Comparison of ENCODE assay signal across 27 cellular contexts in genomic region chr14:32044454-32044853, GRCh38.
"Had no signal": no experiment of that assay in that cellular context is flagged by ENCODE, and none has a peak within 500 bp of the region (broad histone marks: within the 10 kb centered on the region; RNA-seq: fewer than 3 reads in every experiment).

No MANE protein-coding gene starts in this region.

- ATAC-seq: activated CD4-positive, CD25-positive, alpha-beta regulatory T cell treated with anti-CD3 and anti-CD28 coated beads, Interleukin-2, amount 50 U/mL, for 24 hours; activated naive CD8-positive, alpha-beta T cell treated with anti-CD3 and anti-CD28 coated beads, Interleukin-2, amount 50 U/mL, for 24 hours; activated T-cell treated with anti-CD3 and anti-CD28 coated beads, Interleukin-2, amount 50 U/mL, for 4 hours; activated T-helper 17 cell treated with anti-CD3 and anti-CD28 coated beads, Interleukin-2, amount 50 U/mL, for 72 hours; esophagus mucosa; left lobe of liver; lower lobe of right lung; naive thymus-derived CD8-positive, alpha-beta T cell had no signal

- H3K4me1 Mint-ChIP-seq: activated naive CD4-positive, alpha-beta T cell treated with anti-CD3 and anti-CD28 coated beads, Interleukin-2, amount 50 U/mL, for 24 hours; activated T-helper 17 cell treated with anti-CD3 and anti-CD28 coated beads, Interleukin-2, amount 50 U/mL, for 72 hours; neural progenitor cell had no signal

- H3K27ac ChIP-seq: heart left ventricle, lower lobe of right lung, neural progenitor cell, right atrium auricular region, WERI-Rb-1 had no signal

- H3K9me3 Mint-ChIP-seq: activated CD4-positive, alpha-beta memory T cell treated with anti-CD3 and anti-CD28 coated beads for 36 hours; activated CD4-positive, alpha-beta T cell treated with anti-CD3 and anti-CD28 coated beads, Interleukin-2, amount 10 ng/mL, durations not matched to agents 24 days and 14 days; activated naive CD4-positive, alpha-beta T cell treated with anti-CD3 and anti-CD28 coated beads, Interleukin-2, amount 50 U/mL, for 24 hours; activated naive CD8-positive, alpha-beta T cell treated with anti-CD3 and anti-CD28 coated beads, Interleukin-2, amount 50 U/mL, for 24 hours; activated T-cell treated with anti-CD3 and anti-CD28 coated beads, Interleukin-2, amount 50 U/mL, for 4 hours; activated T-helper 17 cell treated with anti-CD3 and anti-CD28 coated beads, Interleukin-2, amount 50 U/mL, for 72 hours; dendritic cell treated with granulocyte-macrophage colony-stimulating factor and Interleukin-4, amounts not matched to agents 40 ng/mL and 50 ng/mL, for 4 days; endodermal cell; neural progenitor cell had no signal

- H3K4me1 ChIP-seq: breast epithelium, lower lobe of right lung, neural progenitor cell had no signal

- H3K4me3 Mint-ChIP-seq: activated CD4-positive, alpha-beta memory T cell treated with anti-CD3 and anti-CD28 coated beads for 36 hours; activated CD4-positive, alpha-beta T cell treated with anti-CD3 and anti-CD28 coated beads, Interleukin-2, amount 10 ng/mL, durations not matched to agents 24 days and 14 days; activated naive CD4-positive, alpha-beta T cell treated with anti-CD3 and anti-CD28 coated beads, Interleukin-2, amount 50 U/mL, for 24 hours; activated naive CD8-positive, alpha-beta T cell treated with anti-CD3 and anti-CD28 coated beads, Interleukin-2, amount 50 U/mL, for 24 hours; activated T-cell treated with anti-CD3 and anti-CD28 coated beads, Interleukin-2, amount 50 U/mL, for 4 hours; activated T-helper 17 cell treated with anti-CD3 and anti-CD28 coated beads, Interleukin-2, amount 50 U/mL, for 72 hours; dendritic cell treated with granulocyte-macrophage colony-stimulating factor and Interleukin-4, amounts not matched to agents 40 ng/mL and 50 ng/mL, for 4 days; endodermal cell; naive thymus-derived CD8-positive, alpha-beta T cell; neural progenitor cell had no signal

- DNase-seq: activated CD4-positive, alpha-beta memory T cell treated with anti-CD3 and anti-CD28 coated beads for 36 hours; activated CD4-positive, alpha-beta T cell treated with anti-CD3 and anti-CD28 coated beads, Interleukin-2, amount 10 ng/mL, durations not matched to agents 24 days and 14 days; activated gamma-delta T cell treated with Interleukin-2 at 50 U/mL for 16 hours; activated naive CD8-positive, alpha-beta T cell treated with anti-CD3 and anti-CD28 coated beads, Interleukin-2, amount 50 U/mL, for 24 hours; activated T-cell treated with anti-CD3 and anti-CD28 coated beads, Interleukin-2, amount 50 U/mL, for 4 hours; central memory CD4-positive, alpha-beta T cell; endodermal cell; foreskin fibroblast; heart left ventricle; kidney glomerular epithelial cell; lower lobe of right lung; mesenchymal stem cell; naive thymus-derived CD8-positive, alpha-beta T cell; occipital lobe; stimulated activated naive CD4-positive, alpha-beta T cell treated with Interleukin-2 at 50 U/mL for 16 hours; T-helper 9 cell; WERI-Rb-1 had no signal

- H3K36me3 ChIP-seq: breast epithelium, heart left ventricle, lower lobe of right lung, neural progenitor cell, right atrium auricular region, tibial nerve, WERI-Rb-1 had no signal

- H3K36me3 Mint-ChIP-seq: activated CD4-positive, alpha-beta memory T cell treated with anti-CD3 and anti-CD28 coated beads for 36 hours; activated naive CD4-positive, alpha-beta T cell treated with anti-CD3 and anti-CD28 coated beads, Interleukin-2, amount 50 U/mL, for 24 hours; naive thymus-derived CD8-positive, alpha-beta T cell; neural progenitor cell had no signal

- H3K9me3 ChIP-seq: breast epithelium, lower lobe of right lung, right atrium auricular region, tibial nerve had no signal

- H3K27ac Mint-ChIP-seq: activated CD4-positive, alpha-beta memory T cell treated with anti-CD3 and anti-CD28 coated beads for 36 hours; activated CD4-positive, alpha-beta T cell treated with anti-CD3 and anti-CD28 coated beads, Interleukin-2, amount 10 ng/mL, durations not matched to agents 24 days and 14 days; activated naive CD4-positive, alpha-beta T cell treated with anti-CD3 and anti-CD28 coated beads, Interleukin-2, amount 50 U/mL, for 24 hours; activated naive CD8-positive, alpha-beta T cell treated with anti-CD3 and anti-CD28 coated beads, Interleukin-2, amount 50 U/mL, for 24 hours; activated T-helper 17 cell treated with anti-CD3 and anti-CD28 coated beads, Interleukin-2, amount 50 U/mL, for 72 hours; dendritic cell treated with granulocyte-macrophage colony-stimulating factor and Interleukin-4, amounts not matched to agents 40 ng/mL and 50 ng/mL, for 4 days; endodermal cell; naive thymus-derived CD8-positive, alpha-beta T cell; neural progenitor cell had no signal

- H3K4me3 ChIP-seq: breast epithelium, heart left ventricle, lower lobe of right lung, neural progenitor cell, right atrium auricular region, tibial nerve had no signal

- H3K27me3 ChIP-seq: breast epithelium, heart left ventricle, neural progenitor cell, right atrium auricular region, tibial nerve had no signal
